In the genomic region with DNA sequence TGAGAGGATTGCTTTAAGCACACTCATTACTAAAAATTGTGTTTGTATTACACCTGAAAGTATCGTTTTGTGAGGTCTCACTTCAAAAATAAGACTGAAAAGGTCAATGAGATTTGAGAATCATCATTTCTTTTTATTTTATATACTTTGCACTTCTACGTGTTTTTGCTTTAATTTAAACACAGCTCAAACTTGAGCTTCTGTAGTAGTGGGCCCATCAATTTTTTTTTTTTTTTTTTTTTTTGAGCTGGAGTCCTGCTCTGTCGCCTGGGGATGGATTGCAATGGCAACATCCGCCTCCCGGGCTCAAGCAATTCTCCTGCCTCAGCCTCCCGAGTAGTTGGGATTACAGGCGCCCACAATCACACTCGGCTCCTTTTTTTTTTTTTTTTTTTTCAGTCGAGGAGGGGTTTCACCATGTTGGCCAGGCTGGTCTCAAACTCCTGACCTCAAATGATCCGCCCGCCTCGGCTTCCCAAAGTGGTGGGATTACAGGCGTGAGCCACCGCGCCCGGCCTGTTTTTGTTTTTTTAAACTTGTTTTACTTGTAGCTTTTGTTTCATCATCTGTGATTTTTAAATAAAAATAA, we compare ENCODE assay signal across 9 cellular contexts. TPM values are rescaled to one million over a fixed set of nuclear protein-coding genes. Genes with fewer than 3 reads are reported as not detected.
DNase-seq lines count a peak whose midpoint lies in the region; ATAC-seq, FAIRE-seq and TF ChIP-seq lines count a peak whose summit lies in the region.
"Had no signal": no experiment of that assay in that cellular context is flagged by ENCODE, and none has a peak within 500 bp of the region (broad histone marks: within the 10 kb centered on the region; RNA-seq: fewer than 3 reads in every experiment).

No MANE protein-coding gene starts in this region.

- peaks cover 32% of the 10 kb centered on the region for H3K4me1 Mint-ChIP-seq in nephron

- H4K20me1 ChIP-seq in GM12878 (ENCODE audit: control insufficient read depth, insufficient read depth), result no peaks in the 10 kb centered on the region

- no peak overlapping the region; the same call in 1 of the 2 replicates for H3K9ac ChIP-seq in GM12878 (ENCODE audit: control insufficient read depth, insufficient read depth, low read length)

- WGBS in GM12878 (ENCODE audit: insufficient coverage, insufficient replicate concordance, low lambda C conversion rate, missing lambda C conversion rate), result 89% methylated on average over 13 of the region's 16 CpGs

- POLR2A ChIA-PET in GM12878 (lab: Charles Lee), result interaction anchor here (0.6 to 2.4 kb wide), 6 partner anchors 9 to 1406 kb away, joined by 4 to 7 read pairs (median 5); partner anchors contain the start of gene PPA2

- TF ChIP-seq CTCF in GM12878 (IDR thresholded peaks at IDR 0.05 in 2 of 3, conservative IDR thresholded peaks at IDR 0.05 in 1 of 3; ENCODE audit: control insufficient read depth in 2 of 3, extremely low read depth in 1 of 3, insufficient read depth in 1 of 3, low read depth in 3 of 3, low read length in 3 of 3) (no peak), nephron (IDR thresholded peaks at IDR 0.05; ENCODE audit: unreplicated experiment in 3 of 3) (no peak)

- no peaks in the 10 kb centered on the region for H3K27me3 ChIP-seq in GM12878 (replicated peaks in 1 of 2; ENCODE audit: control insufficient read depth in 2 of 2, insufficient read depth in 2 of 2, low read length in 1 of 2)

- peaks cover 74% of the 10 kb centered on the region for H3K79me2 ChIP-seq in GM12878 (ENCODE audit: control insufficient read depth, insufficient read depth, low read length)

- H3K9me3 ChIP-seq in GM12878 (replicated peaks; ENCODE audit: control insufficient read depth, insufficient read depth, low read length), result no peaks in the 10 kb centered on the region; the same call in 1 of the 3 replicates

- no peak overlapping the region for H3K27ac Mint-ChIP-seq in nephron

- in situ Hi-C loops in GM12878 (cut with MboI), result no loop called here

- H3K4me2 ChIP-seq in GM12878 (ENCODE audit: control insufficient read depth, insufficient read depth), result peak overlapping the region; percentile 86

- ATAC-seq in GM12878 (no peak), HG02970 (IDR thresholded peaks at IDR 0.05; ENCODE audit: low FRiP score, unreplicated experiment) (no peak)

- SMC1A ChIA-PET in GM12878 (lab: Charles Lee; ENCODE audit: uncharacterized antibody, unreplicated experiment), result interaction anchor here (0.7 to 2.4 kb wide), 14 partner anchors 9 to 852 kb away, joined by 3 to 10 read pairs (median 4); partner anchors contain the start of gene PPA2

- no TSS peak for BruUV-seq in GM12878 (replicated peaks; lab: Mats Ljungman, UMichigan)

- intact Hi-C loops in GM12878 (cut with micrococcal nuclease; ENCODE audit: unreplicated experiment), result loop anchor here (10.0 kb wide), 1 partner anchor 565 kb away; the partner anchor contains the start of gene TET2

- TF ChIP-seq EP300 in GM12878 (IDR thresholded peaks at IDR 0.05; ENCODE audit: borderline replicate concordance in 1 of 2, control insufficient read depth in 1 of 2, low read depth in 2 of 2, low read length in 2 of 2), result no peak

- H3K4me3 ChIP-seq in GM12878, result peak overlapping the region; percentile 99

- DNase-seq in Daoy (ENCODE audit: low read depth) (peak; percentile 2), LHCN-M2 (ENCODE audit: low read depth) (peak; percentile 17), GM12878 (ENCODE audit: low read depth, low spot score) (no peak), NCI-H2107 treated with DMSO at 0.1 percent for 48 hours (lab: John Stamatoyannopoulos, UW; ENCODE audit: unreplicated experiment) (no peak), NCI-H1105 treated with DMSO at 0.1 percent for 48 hours (lab: John Stamatoyannopoulos, UW) (no peak)
- DNase-seq: activated gamma-delta T cell treated with Interleukin-2 at 50 U/mL for 16 hours, SIG-M5 had no signal

- no peaks in the 10 kb centered on the region for H3K27me3 Mint-ChIP-seq in nephron (ENCODE audit: low read depth)

- H2AFZ ChIP-seq in GM12878 (ENCODE audit: control insufficient read depth, low read depth, low read length), result no peak overlapping the region

- peaks cover 15% of the 10 kb centered on the region for H3K36me3 Mint-ChIP-seq in nephron (ENCODE audit: low read depth)

- CTCF ChIA-PET in GM12878 (lab: Yijun Ruan, JAX), result interaction anchor here (0.6 to 7.0 kb wide), 7 partner anchors 8 to 237 kb away, joined by 3 to 106 read pairs (median 3); partner anchors contain the start of gene PPA2

- H3K4me3 Mint-ChIP-seq in nephron, result peak overlapping the region; percentile 99 to 100 (median 100)

- H3K4me1 ChIP-seq in GM12878 (ENCODE audit: control insufficient read depth, insufficient read depth, low read length), result peaks cover 2% of the 10 kb centered on the region; the same call in 1 of the 2 replicates

- H3K36me3 ChIP-seq in GM12878 (ENCODE audit: control insufficient read depth in 2 of 2, insufficient read depth in 2 of 2, low read length in 1 of 2), result no peaks in the 10 kb centered on the region

- H3K9me3 Mint-ChIP-seq in nephron, result peaks cover 5% of the 10 kb centered on the region

- no peak for TF ChIP-seq RAD21 in GM12878 (IDR thresholded peaks at IDR 0.05; ENCODE audit: insufficient read depth, low read depth, low read length)

- H3K27ac ChIP-seq in GM12878 (ENCODE audit: control insufficient read depth, insufficient read depth), result peak overlapping the region; percentile 81; the same call in 1 of the 2 replicates

- FAIRE-seq in GM12878 (lab: Jason Lieb, UNC), result no peak

- no peak for TF ChIP-seq POLR2A in GM12878 (IDR thresholded peaks at IDR 0.05; ENCODE audit: low read depth, low read length)

- RAD21 ChIA-PET in GM12878 (lab: Charles Lee; ENCODE audit: unreplicated experiment), result interaction anchor here (0.6 to 3.2 kb wide), 9 partner anchors 9 to 1015 kb away, joined by 3 to 17 read pairs (median 4); no protein-coding TSS in a partner anchor

TF ChIP-seq in GM12878, 131 proteins besides CTCF, POLR2A, EP300 and RAD21 (continues in another document):
- TF ChIP-seq CHD4 (IDR thresholded peaks at IDR 0.05) (no peak), MEF2B (IDR thresholded peaks at IDR 0.05; ENCODE audit: partially characterized antibody, poor library complexity, severe bottlenecking) (no peak)

RNA-seq across cellular contexts. Expression of gene GSTCD, which starts 1.5 kb away (rescaled TPM):
- total RNA-seq in Daoy (2014; rRNA removed; shearing (Covaris generic)), result 7.1 and 11.3 TPM in 2 replicates
- 18.6 and 25.8 TPM in 2 replicates for total RNA-seq in LHCN-M2 (2014; rRNA removed)
- 3.1 TPM for polyA plus RNA-seq in LHCN-M2 (2012)
- 63.8 and 64.3 TPM in 2 replicates for total RNA-seq in GM12878 (2013; cell fraction: nucleolus; rRNA removed)
- total RNA-seq in GM12878 (2014; rRNA removed), result 14.9 and 16.2 TPM in 2 replicates
- 18.6 and 19.5 TPM in 2 replicates for total RNA-seq in GM12878 (2014; rRNA removed; fragmentation: Illumina TruSeq; extraction: Trizol)
- total RNA-seq in GM12878 (2021), result 19.9 and 20.4 TPM in 2 replicates
- 4.1 TPM for polyA plus RNA-seq in GM12878 (2011; ENCODE audit: low read depth)
- polyA plus RNA-seq in GM12878 (2011; rRNA removed), result 28.4 and 39.4 TPM in 2 replicates
- polyA plus RNA-seq in GM12878 (2011; cell fraction: cytosol; rRNA removed), result 11.1 and 11.6 TPM in 2 replicates
- polyA plus RNA-seq in GM12878 (2011; cell fraction: nucleus; rRNA removed), result 12.3 and 14.6 TPM in 2 replicates
- 3.9 and 6.5 TPM in 2 replicates for polyA plus RNA-seq in GM12878 (2012)
- polyA plus RNA-seq in GM12878 (2014; fragmentation: Illumina TruSeq; extraction: Trizol), result 16.1 and 18.0 TPM in 2 replicates
- polyA plus RNA-seq in GM12878 (2014; fragmentation: Nextera tagmentation; extraction: Ambion mirVana), result 1 to 10 TPM; 4.3 to 5.7 TPM
- 10.6 and 12.0 TPM in 2 replicates for polyA plus RNA-seq in GM12878 (2014; rRNA removed)
- polyA plus RNA-seq in GM12878 (2016; fragmentation: Nextera tagmentation; extraction: Ambion mirVana), result 10 to 100 TPM; 10.6 to 13.3 TPM
- polyA minus RNA-seq in GM12878 (2011; rRNA and poly(A)+ RNA removed), result 23.1 and 26.7 TPM in 2 replicates
- 11.2 and 13.5 TPM in 2 replicates for polyA minus RNA-seq in GM12878 (2011; cell fraction: cytosol; rRNA and poly(A)+ RNA removed)
- 28.7 and 40.2 TPM in 2 replicates for polyA minus RNA-seq in GM12878 (2011; cell fraction: nucleus; rRNA and poly(A)+ RNA removed)

RNA-seq across cellular contexts. Expression of gene INTS12, which starts 1.6 kb away (rescaled TPM):
- total RNA-seq in Daoy (2014; rRNA removed; shearing (Covaris generic)), result 7.1 and 11.0 TPM in 2 replicates
- total RNA-seq in LHCN-M2 (2014; rRNA removed) (18.1 and 23.9 TPM in 2 replicates), GM12878 (2014; rRNA removed) (29.6 and 30.5 TPM in 2 replicates), GM12878 (2014; rRNA removed; fragmentation: Illumina TruSeq; extraction: Trizol) (28.8 and 29.4 TPM in 2 replicates), GM12878 (2021) (23.7 and 24.2 TPM in 2 replicates)
- 17.2 TPM for polyA plus RNA-seq in LHCN-M2 (2012)
- total RNA-seq in GM12878 (2013; cell fraction: nucleolus; rRNA removed), result 34.6 and 41.0 TPM in 2 replicates
- polyA plus RNA-seq in GM12878 (2011; ENCODE audit: low read depth), result 23.3 TPM
- polyA plus RNA-seq in GM12878 (2011; rRNA removed) (41.0 and 46.9 TPM in 2 replicates), GM12878 (2014; fragmentation: Illumina TruSeq; extraction: Trizol) (52.4 and 55.8 TPM in 2 replicates), GM12878 (2014; fragmentation: Nextera tagmentation; extraction: Ambion mirVana) (10 to 100 TPM; 40.4 to 43.9 TPM), GM12878 (2014; rRNA removed) (28.3 and 34.9 TPM in 2 replicates), GM12878 (2016; fragmentation: Nextera tagmentation; extraction: Ambion mirVana) (10 to 100 TPM; 34.2 to 39.6 TPM)
- polyA plus RNA-seq in GM12878 (2011; cell fraction: cytosol; rRNA removed), result 25.5 and 31.1 TPM in 2 replicates
- 32.6 and 35.2 TPM in 2 replicates for polyA plus RNA-seq in GM12878 (2011; cell fraction: nucleus; rRNA removed)
- polyA plus RNA-seq in GM12878 (2012), result 24.2 and 29.0 TPM in 2 replicates
- polyA minus RNA-seq in GM12878 (2011; rRNA and poly(A)+ RNA removed), result 38.8 and 50.5 TPM in 2 replicates
- polyA minus RNA-seq in GM12878 (2011; cell fraction: cytosol; rRNA and poly(A)+ RNA removed), result 8.7 and 9.1 TPM in 2 replicates
- polyA minus RNA-seq in GM12878 (2011; cell fraction: nucleus; rRNA and poly(A)+ RNA removed), result 32.5 and 46.6 TPM in 2 replicates

Comparison
In these comparisons a context has a peak if more than half of its experiments do, and no peak if none do; other contexts are left out.
1. DNase-seq: peak in Daoy (single experiment) and LHCN-M2 (single experiment); none in GM12878 (single experiment), NCI-H2107 treated with DMSO at 0.1 percent for 48 hours (single experiment) and NCI-H1105 treated with DMSO at 0.1 percent for 48 hours (single experiment).